In the genomic region with DNA sequence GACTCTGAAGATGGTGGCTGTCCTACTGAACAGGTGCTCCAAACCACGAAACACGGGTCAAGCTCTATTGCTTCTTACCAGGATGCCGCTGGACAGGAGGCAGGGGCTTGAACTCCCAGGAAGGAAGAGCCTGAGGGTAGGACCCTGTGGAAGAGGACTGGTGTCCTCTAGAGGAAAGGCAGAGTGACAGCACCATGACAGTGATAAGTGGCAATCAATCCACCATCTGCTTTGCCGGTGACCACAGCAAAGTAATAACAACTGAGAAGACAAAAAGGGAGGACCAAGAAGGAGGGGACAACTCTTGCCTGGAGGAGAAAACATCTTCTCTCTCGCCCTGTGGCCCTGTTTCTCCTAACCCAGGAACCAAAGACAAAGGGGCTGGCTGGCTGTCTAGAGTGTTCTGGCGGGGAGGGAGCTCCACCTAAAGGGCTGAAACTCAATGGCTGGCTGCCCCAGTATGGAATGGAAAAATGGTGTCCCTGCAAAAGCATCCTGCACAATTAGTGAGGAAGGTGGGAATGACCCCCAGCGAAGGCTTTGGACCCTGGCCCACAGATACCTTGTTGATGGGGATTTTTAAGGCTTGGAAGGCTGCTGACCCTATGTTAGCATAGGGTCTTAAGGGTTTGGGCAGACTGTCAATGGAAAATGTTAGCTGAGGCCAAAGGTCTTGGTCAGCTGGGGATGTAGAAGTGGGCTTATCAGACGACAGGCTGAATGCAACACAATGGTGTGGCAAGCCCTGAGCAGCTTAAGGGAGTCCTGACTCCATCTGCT, we compare ENCODE assay signal across 10 cellular contexts. TPM values are rescaled to one million over a fixed set of nuclear protein-coding genes. Genes with fewer than 3 reads are reported as not detected.
DNase-seq lines count a peak whose midpoint lies in the region; ATAC-seq and TF ChIP-seq lines count a peak whose summit lies in the region.
"Had no signal": no experiment of that assay in that cellular context is flagged by ENCODE, and none has a peak within 500 bp of the region (broad histone marks: within the 10 kb centered on the region; RNA-seq: fewer than 3 reads in every experiment).

No MANE protein-coding gene starts in this region.

- no peak overlapping the region for H3K4me2 ChIP-seq in OCI-LY7 (ENCODE audit: low read length)

- POLR2A ChIA-PET in A673 (lab: Charles Lee; ENCODE audit: low non-redundant PET), result no interaction called here
- POLR2A ChIA-PET in OCI-LY7 (lab: Charles Lee), result no interaction called here

- no peak overlapping the region for H3K4me3 Mint-ChIP-seq in T-helper 2 cell treated with Interferon-gamma antibody and Interleukin-4, amounts not matched to agents 5 μg/mL and 100 μg/mL, for 36 hours

- no peaks in the 10 kb centered on the region for H3K79me2 ChIP-seq in OCI-LY7 (ENCODE audit: insufficient read depth, low read depth, low read length)

- no peaks in the 10 kb centered on the region for H3K27me3 ChIP-seq in A673 (replicated peaks; ENCODE audit: insufficient read depth, low read depth, low read length, poor library complexity)

- H3K4me1 ChIP-seq in A673 (ENCODE audit: insufficient read depth, low read length, poor library complexity, severe bottlenecking) (peaks cover 22% of the 10 kb centered on the region), OCI-LY7 (ENCODE audit: insufficient read depth, low read length, poor library complexity, severe bottlenecking) (no peaks in the 10 kb centered on the region)

- BruUV-seq in A673 (replicated peaks; lab: Mats Ljungman, UMichigan) (no TSS peak), OCI-LY7 (replicated peaks; lab: Mats Ljungman, UMichigan) (no TSS peak)

- H3K9me3 ChIP-seq in A673 (ENCODE audit: low read depth, low read length, poor library complexity, severe bottlenecking) (no peaks in the 10 kb centered on the region), OCI-LY7 (ENCODE audit: low read length) (no peaks in the 10 kb centered on the region)

- no peaks in the 10 kb centered on the region for H3K4me1 Mint-ChIP-seq in T-helper 2 cell treated with Interferon-gamma antibody and Interleukin-4, amounts not matched to agents 5 μg/mL and 100 μg/mL, for 36 hours (ENCODE audit: low read depth)

- H3K36me3 ChIP-seq in A673 (ENCODE audit: insufficient read depth, low read length, poor library complexity, severe bottlenecking) (no peaks in the 10 kb centered on the region), OCI-LY7 (ENCODE audit: insufficient read depth, low read length) (no peaks in the 10 kb centered on the region)

- ATAC-seq in HG03354 (IDR thresholded peaks at IDR 0.05; ENCODE audit: poor library complexity, severe bottlenecking, unreplicated experiment), result no peak
- ATAC-seq: Right ventricle myocardium inferior had no signal

- no peak overlapping the region for H3K4me3 ChIP-seq in A673 (ENCODE audit: low read depth, low read length, poor library complexity, severe bottlenecking)
- no peak overlapping the region for H3K4me3 ChIP-seq in GM12865 (ENCODE audit: low read depth, low read length)
- H3K4me3 ChIP-seq in OCI-LY7 (ENCODE audit: low read depth, low read length, poor library complexity, severe bottlenecking), result no peak overlapping the region
- H3K4me3 ChIP-seq in fibroblast of pulmonary artery (replicated peaks; ENCODE audit: low read depth, low read length), result no peak overlapping the region

- H2AFZ ChIP-seq in OCI-LY7 (ENCODE audit: low read length), result no peak overlapping the region

- TF ChIP-seq CTCF in A673 (conservative IDR thresholded peaks at IDR 0.05; ENCODE audit: low read depth, low read length) (peak; percentile 63), GM12865 (IDR thresholded peaks at IDR 0.05; ENCODE audit: insufficient read depth, low read depth, low read length, missing control alignments) (peak; percentile 14), OCI-LY7 (conservative IDR thresholded peaks at IDR 0.05; ENCODE audit: low read length) (peak; percentile 86), fibroblast of pulmonary artery (IDR thresholded peaks at IDR 0.05; ENCODE audit: low read length, missing control alignments) (peak; percentile 21)

- no peak overlapping the region for H3K27ac ChIP-seq in A673 (ENCODE audit: low read depth, low read length, poor library complexity, severe bottlenecking)
- H3K27ac ChIP-seq in OCI-LY7 (ENCODE audit: low read depth, low read length, poor library complexity, severe bottlenecking), result no peak overlapping the region

- no peaks in the 10 kb centered on the region for H4K20me1 ChIP-seq in OCI-LY7 (ENCODE audit: insufficient read depth, low read length)

- intact Hi-C loops in A673 (cut with micrococcal nuclease; ENCODE audit: unreplicated experiment) (no loop called here), OCI-LY7 (cut with micrococcal nuclease; ENCODE audit: unreplicated experiment) (loop anchor here (1.0 kb wide), 2 partner anchors 129 to 256 kb away; no protein-coding TSS in a partner anchor)

- H3K9me2 ChIP-seq in OCI-LY7 (ENCODE audit: insufficient read depth, low read length), result no peaks in the 10 kb centered on the region

- peak; percentile 42 for DNase-seq in A673 (ENCODE audit: low spot score)
- DNase-seq in GM12865 (ENCODE audit: low read depth), result peak; percentile 6
- peak; percentile 46 for DNase-seq in OCI-LY7 (ENCODE audit: low spot score)
- DNase-seq in fibroblast of pulmonary artery (ENCODE audit: low read depth), result peak; percentile 17
- no peak for DNase-seq in NCI-H2081 treated with DMSO at 0.1 percent for 48 hours (lab: John Stamatoyannopoulos, UW)
- no peak for DNase-seq in T-helper 2 cell treated with Interferon-gamma antibody and Interleukin-4, amounts not matched to agents 5 μg/mL and 100 μg/mL, for 36 hours (ENCODE audit: low spot score)
- DNase-seq in NCI-H774 (lab: John Stamatoyannopoulos, UW), result no peak
- DNase-seq: Calu3 had no signal

- no peaks in the 10 kb centered on the region for H3K27me3 Mint-ChIP-seq in T-helper 2 cell treated with Interferon-gamma antibody and Interleukin-4, amounts not matched to agents 5 μg/mL and 100 μg/mL, for 36 hours (ENCODE audit: low read depth)

- H3K9me3 Mint-ChIP-seq in T-helper 2 cell treated with Interferon-gamma antibody and Interleukin-4, amounts not matched to agents 5 μg/mL and 100 μg/mL, for 36 hours, result no peaks in the 10 kb centered on the region

- no peaks in the 10 kb centered on the region for H3K36me3 Mint-ChIP-seq in T-helper 2 cell treated with Interferon-gamma antibody and Interleukin-4, amounts not matched to agents 5 μg/mL and 100 μg/mL, for 36 hours (ENCODE audit: low read depth)

- CTCF ChIA-PET in A673 (lab: Charles Lee) (interaction anchor here (1.4 to 1.5 kb wide), 2 partner anchors 25 to 129 kb away, joined by 3 to 7 read pairs; no protein-coding TSS in a partner anchor), OCI-LY7 (lab: Charles Lee; ENCODE audit: unreplicated experiment) (no interaction called here)

- no peak overlapping the region for H3K27ac Mint-ChIP-seq in T-helper 2 cell treated with Interferon-gamma antibody and Interleukin-4, amounts not matched to agents 5 μg/mL and 100 μg/mL, for 36 hours

RNA-seq across cellular contexts. Expression of a gene that starts 35.4 kb away (rescaled TPM):
- total RNA-seq in A673 (2021) (0.37 TPM in 1 of 2 replicates, not detected in the other), OCI-LY7 (2022) (0.59 TPM in 1 of 2 replicates, not detected in the other)
- 0.41 TPM in 1 of 2 replicates, not detected in the other for total RNA-seq in OCI-LY7 (2014; rRNA removed; shearing (Covaris generic))
- total RNA-seq: Right ventricle myocardium inferior had no signal

Comparison
In these comparisons a context has a peak if more than half of its experiments do, and no peak if none do; other contexts are left out.
1. DNase-seq: peak in A673 (single experiment), GM12865 (single experiment), OCI-LY7 (single experiment) and fibroblast of pulmonary artery (single experiment); none in NCI-H2081 treated with DMSO at 0.1 percent for 48 hours (single experiment), T-helper 2 cell treated with Interferon-gamma antibody and Interleukin-4, amounts not matched to agents 5 μg/mL and 100 μg/mL, for 36 hours (single experiment) and NCI-H774 (single experiment).
2. CTCF ChIP-seq: peak in every context shown above with its lines; median percentile 86 in OCI-LY7; 63 in A673; 21 in fibroblast of pulmonary artery; 14 in GM12865.